ENCODE assay signal across 23 cellular contexts in genomic region chr2:205833874-205834273, GRCh38.
"Had no signal": no experiment of that assay in that cellular context is flagged by ENCODE, and none has a peak within 500 bp of the region (broad histone marks: within the 10 kb centered on the region; RNA-seq: fewer than 3 reads in every experiment).

No MANE protein-coding gene starts in this region.

- ATAC-seq: naive thymus-derived CD4-positive, alpha-beta T cell; natural killer cell; pancreas; right lobe of liver; stimulated activated effector memory CD8-positive, alpha-beta T cell treated with anti-CD3 and anti-CD28 coated beads, Interleukin-12 subunit alpha, Interleukin-12 subunit beta, amount 100 ng/mL, for 72 hours; stimulated activated naive B cell treated with anti-CD40 and anti-IgM and Interleukin-4, amounts not matched to agents 10 μg/mL and 1 μg/mL and 100 μg/mL, for 72 hours had no signal

- DNase-seq: naive thymus-derived CD4-positive, alpha-beta T cell; natural killer cell; nephron progenitor cell; nucleus accumbens; pancreas; right cardiac atrium; right lobe of liver; small intestine; stimulated activated CD4-positive, alpha-beta T cell treated with anti-CD3 and anti-CD28 coated beads, Interleukin-15, amount 100 ng/mL, for 24 hours; stimulated activated CD4-positive, alpha-beta T cell treated with anti-CD3 and anti-CD28 coated beads, Interleukin-2, amount 100 ng/mL, for 24 hours; stimulated activated CD4-positive, alpha-beta T cell treated with anti-CD3 and anti-CD28 coated beads, Interleukin-2, amount 100 ng/mL, for 48 hours; stimulated activated CD4-positive, alpha-beta T cell treated with anti-CD3 and anti-CD28 coated beads, Interleukin-4, amount 100 ng/mL, for 24 hours; stimulated activated naive B cell treated with anti-CD40 and anti-IgM and Interleukin-4, amounts not matched to agents 10 μg/mL and 1 μg/mL and 100 μg/mL, for 72 hours; stimulated activated naive CD4-positive, alpha-beta T cell treated with Interleukin-2 at 50 U/mL for 16 hours; stomach; thyroid gland; trophoblast cell; upper lobe of left lung had no signal

- H3K27ac ChIP-seq: neutrophil, pancreas, prostate gland, right lobe of liver, thoracic aorta, thyroid gland, tibial nerve, upper lobe of left lung had no signal

- H3K27me3 ChIP-seq: pancreas, right lobe of liver, stomach, thyroid gland, tibial nerve, upper lobe of left lung had no signal

- H3K4me1 ChIP-seq: pancreas, prostate gland, right lobe of liver, thyroid gland had no signal

- H3K36me3 ChIP-seq: neutrophil, pancreas, prostate gland, right lobe of liver, stomach, thoracic aorta, thyroid gland, tibial nerve, upper lobe of left lung had no signal

- H3K9me3 ChIP-seq: neutrophil, pancreas, prostate gland, right lobe of liver, stomach, thoracic aorta, thyroid gland had no signal

- H3K4me3 ChIP-seq: pancreas, prostate gland, right lobe of liver, stomach, thoracic aorta, thyroid gland, tibial nerve, upper lobe of left lung had no signal
